In genomic region chr6:17474289-17474688, GRCh38 we compare ENCODE assay signal across 15 cellular contexts.
"Had no signal": no experiment of that assay in that cellular context is flagged by ENCODE, and none has a peak within 500 bp of the region (broad histone marks: within the 10 kb centered on the region; RNA-seq: fewer than 3 reads in every experiment).

No MANE protein-coding gene starts in this region.

- DNase-seq: activated CD4-positive, alpha-beta T cell treated with anti-CD3 and anti-CD28 coated beads, Interleukin-2, amount 50 U/mL, for 1 hour; activated CD4-positive, CD25-positive, alpha-beta regulatory T cell treated with anti-CD3 and anti-CD28 coated beads, Interleukin-2, amount 50 U/mL, for 72 hours; activated gamma-delta T cell treated with Interleukin-2 at 50 U/mL for 16 hours; activated T-cell treated with anti-CD3 and anti-CD28 coated beads, Interleukin-2, amount 50 U/mL, for 72 hours; adrenal gland; effector memory CD8-positive, alpha-beta T cell; hypothalamus; stimulated activated naive B cell treated with anti-CD40 and anti-IgM and Interleukin-4, amounts not matched to agents 10 μg/mL and 1 μg/mL and 100 μg/mL, for 72 hours; T-helper 17 cell had no signal

- H3K27ac Mint-ChIP-seq: activated naive CD4-positive, alpha-beta T cell treated with anti-CD3 and anti-CD28 coated beads, Interleukin-2, amount 50 U/mL, for 72 hours; activated T-cell treated with anti-CD3 and anti-CD28 coated beads, Interleukin-2, amount 50 U/mL, for 72 hours; dendritic cell treated with granulocyte-macrophage colony-stimulating factor and Interleukin-4, amounts not matched to agents 40 ng/mL and 50 ng/mL, for 4 days; effector memory CD8-positive, alpha-beta T cell; mesothelial cell of epicardium; stimulated activated naive B cell treated with anti-CD40 and anti-IgM and Interleukin-4, amounts not matched to agents 10 μg/mL and 1 μg/mL and 100 μg/mL, for 72 hours; T-helper 17 cell had no signal

- H3K4me3 ChIP-seq: adrenal gland, tibial nerve, vagina had no signal

- H3K36me3 ChIP-seq: adrenal gland, tibial nerve, vagina had no signal

- H3K9me3 ChIP-seq: adrenal gland, tibial nerve, vagina had no signal

- H3K9me3 Mint-ChIP-seq: activated naive CD4-positive, alpha-beta T cell treated with anti-CD3 and anti-CD28 coated beads, Interleukin-2, amount 50 U/mL, for 72 hours; activated T-cell treated with anti-CD3 and anti-CD28 coated beads, Interleukin-2, amount 50 U/mL, for 72 hours; dendritic cell treated with granulocyte-macrophage colony-stimulating factor and Interleukin-4, amounts not matched to agents 40 ng/mL and 50 ng/mL, for 4 days; effector memory CD8-positive, alpha-beta T cell; mesothelial cell of epicardium; neural crest cell; stimulated activated naive B cell treated with anti-CD40 and anti-IgM and Interleukin-4, amounts not matched to agents 10 μg/mL and 1 μg/mL and 100 μg/mL, for 72 hours had no signal

- H3K4me3 Mint-ChIP-seq: activated T-cell treated with anti-CD3 and anti-CD28 coated beads, Interleukin-2, amount 50 U/mL, for 72 hours; dendritic cell treated with granulocyte-macrophage colony-stimulating factor and Interleukin-4, amounts not matched to agents 40 ng/mL and 50 ng/mL, for 4 days; effector memory CD8-positive, alpha-beta T cell; mesothelial cell of epicardium; neural crest cell; stimulated activated naive B cell treated with anti-CD40 and anti-IgM and Interleukin-4, amounts not matched to agents 10 μg/mL and 1 μg/mL and 100 μg/mL, for 72 hours; T-helper 17 cell had no signal

- H3K27me3 Mint-ChIP-seq: dendritic cell treated with granulocyte-macrophage colony-stimulating factor and Interleukin-4, amounts not matched to agents 40 ng/mL and 50 ng/mL, for 4 days; stimulated activated naive B cell treated with anti-CD40 and anti-IgM and Interleukin-4, amounts not matched to agents 10 μg/mL and 1 μg/mL and 100 μg/mL, for 72 hours had no signal

- H3K4me1 Mint-ChIP-seq: neural crest cell had no signal

- H3K27ac ChIP-seq: adrenal gland, tibial nerve, vagina had no signal

- H3K36me3 Mint-ChIP-seq: activated naive CD4-positive, alpha-beta T cell treated with anti-CD3 and anti-CD28 coated beads, Interleukin-2, amount 50 U/mL, for 72 hours; mesothelial cell of epicardium; stimulated activated naive B cell treated with anti-CD40 and anti-IgM and Interleukin-4, amounts not matched to agents 10 μg/mL and 1 μg/mL and 100 μg/mL, for 72 hours had no signal

- H3K27me3 ChIP-seq: adrenal gland, tibial nerve, vagina had no signal
